Comparison of ENCODE assay signal across 1 cellular context in the genomic region with DNA sequence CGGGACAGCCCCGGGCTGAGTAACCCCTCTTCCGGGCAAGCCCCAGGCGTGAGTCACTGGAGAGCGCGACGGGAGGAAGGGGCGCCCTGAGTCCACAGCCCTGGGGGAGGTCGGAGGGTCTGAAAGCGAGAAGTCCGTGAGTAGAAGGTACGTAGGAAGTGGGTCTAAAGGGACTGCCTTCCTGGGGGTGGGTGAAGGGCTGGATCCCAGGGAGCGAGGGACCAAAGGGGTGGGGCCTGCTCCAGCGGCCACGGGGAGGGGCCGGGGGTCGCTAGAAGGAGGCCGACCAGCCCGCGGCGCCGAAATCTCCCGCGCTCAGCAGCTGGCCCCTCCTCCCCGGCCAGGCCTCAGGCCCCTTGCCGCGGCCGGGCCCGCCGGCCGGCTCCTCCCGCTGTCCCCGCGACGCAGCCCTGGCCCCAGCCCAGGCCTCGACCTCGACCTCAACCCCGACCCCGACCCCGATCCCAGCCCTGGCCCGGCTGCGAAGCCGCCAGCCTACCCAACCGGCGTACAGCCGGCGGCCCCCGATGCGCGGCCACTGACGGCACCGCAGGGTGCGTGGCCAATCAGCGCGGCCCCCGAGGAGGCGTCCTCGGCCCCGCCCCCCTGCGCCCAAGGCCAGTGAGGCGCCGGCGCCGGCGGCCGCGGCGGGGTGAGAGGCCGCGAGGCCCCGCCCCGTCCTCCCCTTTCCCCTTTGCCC.
TF ChIP-seq lines count a peak whose summit lies in the region.

No MANE protein-coding gene starts in this region.

TF ChIP-seq in HepG2, 621 proteins besides CTCF, POLR2A, EP300 and RAD21 (continued from another document and continues in another):
- TF ChIP-seq ZNF318 (CRISPR knock-in tag; IDR thresholded peaks at IDR 0.05) (no peak), GZF1 (CRISPR knock-in tag; IDR thresholded peaks at IDR 0.05) (no peak), PHF21A (CRISPR knock-in tag; IDR thresholded peaks at IDR 0.05) (peak; percentile 56), ZBTB3 (CRISPR knock-in tag; IDR thresholded peaks at IDR 0.05; ENCODE audit: borderline replicate concordance, low read depth) (no peak), ZNF501 (CRISPR knock-in tag; IDR thresholded peaks at IDR 0.05) (0 out of 2 replicates have a peak, but pooled peaks have one; percentile 57), PHF20 (CRISPR knock-in tag; IDR thresholded peaks at IDR 0.05) (no peak), ZNF7 (CRISPR knock-in tag; IDR thresholded peaks at IDR 0.05) (no peak), NAIF1 (CRISPR knock-in tag; IDR thresholded peaks at IDR 0.05; ENCODE audit: borderline replicate concordance) (no peak), GABPB1 (CRISPR knock-in tag; IDR thresholded peaks at IDR 0.05) (peak; percentile 62; the same call in 1 of the 2 replicates), NR2F1 (CRISPR knock-in tag; IDR thresholded peaks at IDR 0.05) (peak; percentile 90 to 99), NFIB (CRISPR knock-in tag; IDR thresholded peaks at IDR 0.05; ENCODE audit: borderline replicate concordance) (no peak), HNRNPK (IDR thresholded peaks at IDR 0.05; ENCODE audit: low read depth, low read length, poor library complexity, severe bottlenecking) (peak; percentile 77), FOXO1 (CRISPR knock-in tag; IDR thresholded peaks at IDR 0.05) (no peak), TCF12 (IDR thresholded peaks at IDR 0.05) (no peak), TCF12 (CRISPR knock-in tag; IDR thresholded peaks at IDR 0.05) (peak; percentile 83; the same call in 1 of the 2 replicates), ZBTB25 (CRISPR knock-in tag; IDR thresholded peaks at IDR 0.05) (peak; percentile 46; the same call in 1 of the 2 replicates), CBX1 (IDR thresholded peaks at IDR 0.05; ENCODE audit: low read depth) (no peak), ZSCAN21 (CRISPR knock-in tag; IDR thresholded peaks at IDR 0.05; ENCODE audit: borderline replicate concordance) (peak; percentile 64; the same call in 1 of the 2 replicates), ESRRA (CRISPR knock-in tag; IDR thresholded peaks at IDR 0.05; ENCODE audit: low read depth) (peak; percentile 74), MED8 (CRISPR knock-in tag; IDR thresholded peaks at IDR 0.05; ENCODE audit: insufficient replicate concordance) (peak; percentile 36), ETV5 (CRISPR knock-in tag; IDR thresholded peaks at IDR 0.05; ENCODE audit: borderline replicate concordance) (0 out of 2 replicates have a peak, but pooled peaks have one; percentile 30), NR2F6 (IDR thresholded peaks at IDR 0.05) (no peak), NR2F6 (CRISPR knock-in tag; IDR thresholded peaks at IDR 0.05) (peak; percentile 90), HNF4A (CRISPR knock-in tag; IDR thresholded peaks at IDR 0.05) (peak; percentile 17; the same call in 1 of the 2 replicates), KDM5B (CRISPR knock-in tag; IDR thresholded peaks at IDR 0.05; ENCODE audit: borderline replicate concordance) (peak; percentile 78), AGO1 (IDR thresholded peaks at IDR 0.05; ENCODE audit: low read depth, low read length, poor library complexity, severe bottlenecking) (no peak), NFYB (CRISPR knock-in tag; IDR thresholded peaks at IDR 0.05) (peak; percentile 59; the same call in 1 of the 2 replicates), HOXA9 (CRISPR knock-in tag; IDR thresholded peaks at IDR 0.05; ENCODE audit: borderline replicate concordance) (no peak), KAT8 (CRISPR knock-in tag; IDR thresholded peaks at IDR 0.05) (0 out of 2 replicates have a peak, but pooled peaks have one; percentile 12)
- TF ChIP-seq, protein P1, sequence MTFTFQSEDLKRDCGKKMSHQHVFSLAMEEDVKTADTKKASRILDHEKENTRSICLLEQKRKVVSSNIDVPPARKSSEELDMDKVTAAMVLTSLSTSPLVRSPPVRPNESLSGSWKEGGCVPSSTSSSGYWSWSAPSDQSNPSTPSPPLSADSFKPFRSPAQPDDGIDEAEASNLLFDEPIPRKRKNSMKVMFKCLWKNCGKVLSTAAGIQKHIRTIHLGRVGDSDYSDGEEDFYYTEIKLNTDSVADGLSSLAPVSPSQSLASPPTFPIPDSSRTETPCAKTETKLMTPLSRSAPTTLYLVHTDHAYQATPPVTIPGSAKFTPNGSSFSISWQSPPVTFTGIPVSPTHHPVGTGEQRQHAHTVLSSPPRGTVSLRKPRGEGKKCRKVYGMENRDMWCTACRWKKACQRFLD (CRISPR knock-in tag; IDR thresholded peaks at IDR 0.05; ENCODE audit: borderline replicate concordance) = no peak
- TF ChIP-seq, protein P2, sequence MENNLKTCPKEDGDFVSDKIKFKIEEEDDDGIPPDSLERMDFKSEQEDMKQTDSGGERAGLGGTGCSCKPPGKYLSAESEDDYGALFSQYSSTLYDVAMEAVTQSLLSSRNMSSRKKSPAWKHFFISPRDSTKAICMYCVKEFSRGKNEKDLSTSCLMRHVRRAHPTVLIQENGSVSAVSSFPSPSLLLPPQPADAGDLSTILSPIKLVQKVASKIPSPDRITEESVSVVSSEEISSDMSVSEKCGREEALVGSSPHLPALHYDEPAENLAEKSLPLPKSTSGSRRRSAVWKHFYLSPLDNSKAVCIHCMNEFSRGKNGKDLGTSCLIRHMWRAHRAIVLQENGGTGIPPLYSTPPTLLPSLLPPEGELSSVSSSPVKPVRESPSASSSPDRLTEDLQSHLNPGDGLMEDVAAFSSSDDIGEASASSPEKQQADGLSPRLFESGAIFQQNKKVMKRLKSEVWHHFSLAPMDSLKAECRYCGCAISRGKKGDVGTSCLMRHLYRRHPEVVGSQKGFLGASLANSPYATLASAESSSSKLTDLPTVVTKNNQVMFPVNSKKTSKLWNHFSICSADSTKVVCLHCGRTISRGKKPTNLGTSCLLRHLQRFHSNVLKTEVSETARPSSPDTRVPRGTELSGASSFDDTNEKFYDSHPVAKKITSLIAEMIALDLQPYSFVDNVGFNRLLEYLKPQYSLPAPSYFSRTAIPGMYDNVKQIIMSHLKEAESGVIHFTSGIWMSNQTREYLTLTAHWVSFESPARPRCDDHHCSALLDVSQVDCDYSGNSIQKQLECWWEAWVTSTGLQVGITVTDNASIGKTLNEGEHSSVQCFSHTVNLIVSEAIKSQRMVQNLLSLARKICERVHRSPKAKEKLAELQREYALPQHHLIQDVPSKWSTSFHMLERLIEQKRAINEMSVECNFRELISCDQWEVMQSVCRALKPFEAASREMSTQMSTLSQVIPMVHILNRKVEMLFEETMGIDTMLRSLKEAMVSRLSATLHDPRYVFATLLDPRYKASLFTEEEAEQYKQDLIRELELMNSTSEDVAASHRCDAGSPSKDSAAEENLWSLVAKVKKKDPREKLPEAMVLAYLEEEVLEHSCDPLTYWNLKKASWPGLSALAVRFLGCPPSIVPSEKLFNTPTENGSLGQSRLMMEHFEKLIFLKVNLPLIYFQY (CRISPR knock-in tag; IDR thresholded peaks at IDR 0.05; ENCODE audit: borderline replicate concordance) = peak; percentile 49; the same call in 1 of the 2 replicates
- TF ChIP-seq, protein P3, sequence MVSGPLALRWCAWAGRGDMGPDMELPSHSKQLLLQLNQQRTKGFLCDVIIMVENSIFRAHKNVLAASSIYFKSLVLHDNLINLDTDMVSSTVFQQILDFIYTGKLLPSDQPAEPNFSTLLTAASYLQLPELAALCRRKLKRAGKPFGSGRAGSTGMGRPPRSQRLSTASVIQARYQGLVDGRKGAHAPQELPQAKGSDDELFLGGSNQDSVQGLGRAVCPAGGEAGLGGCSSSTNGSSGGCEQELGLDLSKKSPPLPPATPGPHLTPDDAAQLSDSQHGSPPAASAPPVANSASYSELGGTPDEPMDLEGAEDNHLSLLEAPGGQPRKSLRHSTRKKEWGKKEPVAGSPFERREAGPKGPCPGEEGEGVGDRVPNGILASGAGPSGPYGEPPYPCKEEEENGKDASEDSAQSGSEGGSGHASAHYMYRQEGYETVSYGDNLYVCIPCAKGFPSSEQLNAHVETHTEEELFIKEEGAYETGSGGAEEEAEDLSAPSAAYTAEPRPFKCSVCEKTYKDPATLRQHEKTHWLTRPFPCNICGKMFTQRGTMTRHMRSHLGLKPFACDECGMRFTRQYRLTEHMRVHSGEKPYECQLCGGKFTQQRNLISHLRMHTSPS (CRISPR knock-in tag; IDR thresholded peaks at IDR 0.05; ENCODE audit: low read depth) = no peak
- TF ChIP-seq, protein P4, sequence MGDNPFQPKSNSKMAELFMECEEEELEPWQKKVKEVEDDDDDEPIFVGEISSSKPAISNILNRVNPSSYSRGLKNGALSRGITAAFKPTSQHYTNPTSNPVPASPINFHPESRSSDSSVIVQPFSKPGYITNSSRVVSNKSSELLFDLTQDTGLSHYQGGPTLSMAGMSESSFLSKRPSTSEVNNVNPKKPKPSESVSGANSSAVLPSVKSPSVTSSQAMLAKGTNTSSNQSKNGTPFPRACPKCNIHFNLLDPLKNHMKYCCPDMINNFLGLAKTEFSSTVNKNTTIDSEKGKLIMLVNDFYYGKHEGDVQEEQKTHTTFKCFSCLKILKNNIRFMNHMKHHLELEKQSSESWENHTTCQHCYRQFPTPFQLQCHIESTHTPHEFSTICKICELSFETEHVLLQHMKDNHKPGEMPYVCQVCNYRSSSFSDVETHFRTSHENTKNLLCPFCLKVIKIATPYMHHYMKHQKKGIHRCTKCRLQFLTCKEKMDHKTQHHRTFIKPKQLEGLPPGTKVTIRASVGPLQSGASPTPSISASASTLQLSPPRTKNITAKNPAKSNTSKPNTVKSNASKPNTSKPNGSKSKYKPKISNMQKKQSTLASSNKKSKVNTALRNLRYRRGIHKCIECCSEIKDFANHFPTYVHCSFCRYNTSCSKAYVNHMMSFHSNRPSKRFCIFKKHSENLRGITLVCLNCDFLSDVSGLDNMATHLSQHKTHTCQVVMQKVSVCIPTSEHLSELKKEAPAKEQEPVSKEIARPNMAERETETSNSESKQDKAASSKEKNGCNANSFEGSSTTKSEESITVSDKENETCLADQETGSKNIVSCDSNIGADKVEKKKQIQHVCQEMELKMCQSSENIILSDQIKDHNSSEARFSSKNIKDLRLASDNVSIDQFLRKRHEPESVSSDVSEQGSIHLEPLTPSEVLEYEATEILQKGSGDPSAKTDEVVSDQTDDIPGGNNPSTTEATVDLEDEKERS (CRISPR knock-in tag; IDR thresholded peaks at IDR 0.05) = no peak
- TF ChIP-seq, protein P5, sequence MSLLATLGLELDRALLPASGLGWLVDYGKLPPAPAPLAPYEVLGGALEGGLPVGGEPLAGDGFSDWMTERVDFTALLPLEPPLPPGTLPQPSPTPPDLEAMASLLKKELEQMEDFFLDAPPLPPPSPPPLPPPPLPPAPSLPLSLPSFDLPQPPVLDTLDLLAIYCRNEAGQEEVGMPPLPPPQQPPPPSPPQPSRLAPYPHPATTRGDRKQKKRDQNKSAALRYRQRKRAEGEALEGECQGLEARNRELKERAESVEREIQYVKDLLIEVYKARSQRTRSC (CRISPR knock-in tag; IDR thresholded peaks at IDR 0.05; ENCODE audit: low read depth) = peak; percentile 12; the same call in 1 of the 2 replicates
